In genomic region chr3:105845488-105845887, GRCh38 we compare ENCODE assay signal across 14 cellular contexts. TPM values are rescaled to one million over a fixed set of nuclear protein-coding genes. Genes with fewer than 3 reads are reported as not detected.
A peak's percentile ranks its signal among the peaks of the same experiment; 100 is the strongest.
DNase-seq lines count a peak whose midpoint lies in the region; ATAC-seq and TF ChIP-seq lines count a peak whose summit lies in the region.
"Had no signal": no experiment of that assay in that cellular context is flagged by ENCODE, and none has a peak within 500 bp of the region (broad histone marks: within the 10 kb centered on the region; RNA-seq: fewer than 3 reads in every experiment).

No MANE protein-coding gene starts in this region.

- H3K36me3 Mint-ChIP-seq in activated T-cell treated with anti-CD3 and anti-CD28 coated beads, Interleukin-2, amount 50 U/mL, for 72 hours (ENCODE audit: insufficient read depth in 2 of 2): peaks cover 6 to 33% of the 10 kb centered on the region in 2 donors
- peaks cover 64% of the 10 kb centered on the region for H3K36me3 Mint-ChIP-seq in activated naive CD8-positive, alpha-beta T cell treated with anti-CD3 and anti-CD28 coated beads, Interleukin-2, amount 50 U/mL, for 24 hours (ENCODE audit: low read depth)
- peaks cover 21% of the 10 kb centered on the region for H3K36me3 Mint-ChIP-seq in nephron progenitor cell (ENCODE audit: low read depth)
- H3K36me3 Mint-ChIP-seq in activated T-helper 1 cell treated with anti-CD3 and anti-CD28 coated beads, Interleukin-12 subunit alpha, Interleukin-12 subunit beta, Interleukin-2, Interleukin-4 antibody, amounts not matched to agents 30 ng/mL and 10 ng/mL and 1 ng/mL, durations not matched to agents 14 hours and 24 hours and 36 hours (ENCODE audit: low read depth): peaks cover 60% of the 10 kb centered on the region

- H3K27ac Mint-ChIP-seq in activated T-cell treated with anti-CD3 and anti-CD28 coated beads, Interleukin-2, amount 50 U/mL, for 72 hours: peak overlapping the region; percentile 82
- H3K27ac Mint-ChIP-seq in activated naive CD8-positive, alpha-beta T cell treated with anti-CD3 and anti-CD28 coated beads, Interleukin-2, amount 50 U/mL, for 24 hours: peak overlapping the region; percentile 73
- peak overlapping the region; percentile 50 for H3K27ac Mint-ChIP-seq in nephron progenitor cell
- no peak overlapping the region for H3K27ac Mint-ChIP-seq in activated T-helper 1 cell treated with anti-CD3 and anti-CD28 coated beads, Interleukin-12 subunit alpha, Interleukin-12 subunit beta, Interleukin-2, Interleukin-4 antibody, amounts not matched to agents 30 ng/mL and 10 ng/mL and 1 ng/mL, durations not matched to agents 14 hours and 24 hours and 36 hours

- DNase-seq in activated T-cell treated with anti-CD3 and anti-CD28 coated beads, Interleukin-2, amount 50 U/mL, for 72 hours: no peak
- no peak for DNase-seq in activated T-cell treated with anti-CD3 and anti-CD28 coated beads for 4 hours
- DNase-seq in NCI-H1105 treated with DMSO at 0.1 percent for 48 hours (lab: John Stamatoyannopoulos, UW): peak; percentile 65
- no peak for DNase-seq in activated naive CD8-positive, alpha-beta T cell treated with anti-CD3 and anti-CD28 coated beads, Interleukin-2, amount 50 U/mL, for 24 hours
- no peak for DNase-seq in nephron progenitor cell
- DNase-seq in stimulated activated naive CD4-positive, alpha-beta T cell treated with Interleukin-2 at 50 U/mL for 16 hours (lab: John Stamatoyannopoulos, UW): no peak
- no peak for DNase-seq in activated T-helper 1 cell treated with anti-CD3 and anti-CD28 coated beads, Interleukin-12 subunit alpha, Interleukin-12 subunit beta, Interleukin-2, Interleukin-4 antibody, amounts not matched to agents 30 ng/mL and 10 ng/mL and 1 ng/mL, durations not matched to agents 14 hours and 24 hours and 36 hours (ENCODE audit: low spot score)
- DNase-seq: activated CD8-positive, alpha-beta memory T cell treated with anti-CD3 and anti-CD28 coated beads for 24 hours; activated naive CD4-positive, alpha-beta T cell; Calu3; H7; sigmoid colon; stimulated activated CD4-positive, alpha-beta T cell treated with anti-CD3 and anti-CD28 coated beads, Interleukin-2, amount 100 ng/mL, for 24 hours had no signal

- H3K4me1 Mint-ChIP-seq in activated T-cell treated with anti-CD3 and anti-CD28 coated beads, Interleukin-2, amount 50 U/mL, for 72 hours (ENCODE audit: low read depth): peaks cover 60% of the 10 kb centered on the region
- H3K4me1 Mint-ChIP-seq in activated naive CD8-positive, alpha-beta T cell treated with anti-CD3 and anti-CD28 coated beads, Interleukin-2, amount 50 U/mL, for 24 hours: peaks cover 69% of the 10 kb centered on the region
- H3K4me1 Mint-ChIP-seq in nephron progenitor cell: peaks cover 29% of the 10 kb centered on the region
- H3K4me1 Mint-ChIP-seq in activated T-helper 1 cell treated with anti-CD3 and anti-CD28 coated beads, Interleukin-12 subunit alpha, Interleukin-12 subunit beta, Interleukin-2, Interleukin-4 antibody, amounts not matched to agents 30 ng/mL and 10 ng/mL and 1 ng/mL, durations not matched to agents 14 hours and 24 hours and 36 hours (ENCODE audit: low read depth): peaks cover 59% of the 10 kb centered on the region

- ATAC-seq in activated T-cell treated with anti-CD3 and anti-CD28 coated beads, Interleukin-2, amount 50 U/mL, for 72 hours (replicated peaks in 1 of 2): no peak
- ATAC-seq in activated naive CD8-positive, alpha-beta T cell treated with anti-CD3 and anti-CD28 coated beads, Interleukin-2, amount 50 U/mL, for 24 hours: no peak
- ATAC-seq in HG03354 (IDR thresholded peaks at IDR 0.05; ENCODE audit: poor library complexity, severe bottlenecking, unreplicated experiment): no peak

- intact Hi-C loops in activated T-helper 1 cell treated with anti-CD3 and anti-CD28 coated beads, Interleukin-12 subunit alpha, Interleukin-12 subunit beta, Interleukin-2, Interleukin-4 antibody, amounts not matched to agents 30 ng/mL and 10 ng/mL and 1 ng/mL, durations not matched to agents 14 hours and 24 hours and 36 hours (cut with micrococcal nuclease): no loop called here

- no peaks in the 10 kb centered on the region for H3K27me3 Mint-ChIP-seq in activated T-cell treated with anti-CD3 and anti-CD28 coated beads, Interleukin-2, amount 50 U/mL, for 72 hours (ENCODE audit: low read depth)
- H3K27me3 Mint-ChIP-seq in activated naive CD8-positive, alpha-beta T cell treated with anti-CD3 and anti-CD28 coated beads, Interleukin-2, amount 50 U/mL, for 24 hours: no peaks in the 10 kb centered on the region
- no peaks in the 10 kb centered on the region for H3K27me3 Mint-ChIP-seq in nephron progenitor cell (ENCODE audit: low read depth, poor library complexity)
- H3K27me3 Mint-ChIP-seq in activated T-helper 1 cell treated with anti-CD3 and anti-CD28 coated beads, Interleukin-12 subunit alpha, Interleukin-12 subunit beta, Interleukin-2, Interleukin-4 antibody, amounts not matched to agents 30 ng/mL and 10 ng/mL and 1 ng/mL, durations not matched to agents 14 hours and 24 hours and 36 hours (ENCODE audit: insufficient read depth): no peaks in the 10 kb centered on the region

- peak overlapping the region in 1 of 2 donors; percentile 46 for H3K4me3 Mint-ChIP-seq in activated T-cell treated with anti-CD3 and anti-CD28 coated beads, Interleukin-2, amount 50 U/mL, for 72 hours
- H3K4me3 Mint-ChIP-seq in activated naive CD8-positive, alpha-beta T cell treated with anti-CD3 and anti-CD28 coated beads, Interleukin-2, amount 50 U/mL, for 24 hours: no peak overlapping the region
- no peak overlapping the region for H3K4me3 Mint-ChIP-seq in nephron progenitor cell
- no peak overlapping the region for H3K4me3 Mint-ChIP-seq in activated T-helper 1 cell treated with anti-CD3 and anti-CD28 coated beads, Interleukin-12 subunit alpha, Interleukin-12 subunit beta, Interleukin-2, Interleukin-4 antibody, amounts not matched to agents 30 ng/mL and 10 ng/mL and 1 ng/mL, durations not matched to agents 14 hours and 24 hours and 36 hours

- no peak for TF ChIP-seq CTCF in nephron progenitor cell (IDR thresholded peaks at IDR 0.05)

- H3K9me3 Mint-ChIP-seq in activated T-cell treated with anti-CD3 and anti-CD28 coated beads, Interleukin-2, amount 50 U/mL, for 72 hours: no peaks in the 10 kb centered on the region
- H3K9me3 Mint-ChIP-seq in activated naive CD8-positive, alpha-beta T cell treated with anti-CD3 and anti-CD28 coated beads, Interleukin-2, amount 50 U/mL, for 24 hours: peaks cover 3% of the 10 kb centered on the region
- no peaks in the 10 kb centered on the region for H3K9me3 Mint-ChIP-seq in nephron progenitor cell
- H3K9me3 Mint-ChIP-seq in activated T-helper 1 cell treated with anti-CD3 and anti-CD28 coated beads, Interleukin-12 subunit alpha, Interleukin-12 subunit beta, Interleukin-2, Interleukin-4 antibody, amounts not matched to agents 30 ng/mL and 10 ng/mL and 1 ng/mL, durations not matched to agents 14 hours and 24 hours and 36 hours: no peaks in the 10 kb centered on the region

RNA-seq across cellular contexts. Expression of gene CBLB, which starts 23.3 kb away (rescaled TPM):
- total RNA-seq in activated T-cell treated with anti-CD3 and anti-CD28 coated beads, Interleukin-2, amount 50 U/mL, for 72 hours: 100 to 1,000 TPM; 159 to 191 TPM
- 213 and 235 TPM in 2 replicates for total RNA-seq in activated T-helper 1 cell treated with anti-CD3 and anti-CD28 coated beads, Interleukin-12 subunit alpha, Interleukin-12 subunit beta, Interleukin-2, Interleukin-4 antibody, amounts not matched to agents 30 ng/mL and 10 ng/mL and 1 ng/mL, durations not matched to agents 14 hours and 24 hours and 36 hours
